ENCODE assay signal across 27 cellular contexts in the genomic region with DNA sequence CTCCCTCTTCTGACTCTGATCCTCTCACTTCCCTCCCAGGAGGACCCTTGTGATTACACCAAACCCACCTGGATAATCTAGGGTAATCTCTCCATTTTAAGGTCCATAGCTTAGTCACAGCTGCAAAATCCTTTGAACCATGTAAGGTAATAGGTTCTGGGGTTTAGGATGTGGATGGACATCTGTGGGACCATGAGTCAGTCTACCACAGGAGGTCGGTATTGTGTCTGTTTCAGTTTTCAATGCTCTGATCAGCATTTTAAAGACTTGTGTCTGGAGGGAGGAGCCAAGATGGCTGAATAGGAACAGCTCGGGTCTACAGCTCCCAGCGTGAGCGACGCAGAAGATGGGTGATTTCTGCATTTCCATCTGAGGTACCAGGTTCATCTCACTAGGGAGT.
DNase-seq lines count a peak whose midpoint lies in the region; ATAC-seq, FAIRE-seq and TF ChIP-seq lines count a peak whose summit lies in the region.
"Had no signal": no experiment of that assay in that cellular context is flagged by ENCODE, and none has a peak within 500 bp of the region (broad histone marks: within the 10 kb centered on the region; RNA-seq: fewer than 3 reads in every experiment).

No MANE protein-coding gene starts in this region.

- POLR2A ChIA-PET in HepG2 (lab: Yijun Ruan, JAX), result no interaction called here

- no peak for TF ChIP-seq CTCF in HepG2 (CRISPR knock-in tag; IDR thresholded peaks at IDR 0.05)
- no peak for TF ChIP-seq CTCF in right lobe of liver (IDR thresholded peaks at IDR 0.05)
- TF ChIP-seq CTCF in LNCaP clone FGC (IDR thresholded peaks at IDR 0.05; ENCODE audit: control insufficient read depth, extremely low read depth, insufficient read depth), result peak; percentile 46
- no peak for TF ChIP-seq CTCF in coronary artery (IDR thresholded peaks at IDR 0.05)

- H4K20me1 ChIP-seq in HepG2 (ENCODE audit: insufficient read depth, low read length), result no peaks in the 10 kb centered on the region

- FAIRE-seq in HepG2 (lab: Jason Lieb, UNC) (no peak), urothelium cell line (lab: Jason Lieb, UNC) (no peak)

- intact Hi-C loops in HepG2 (cut with micrococcal nuclease; ENCODE audit: unreplicated experiment) (no loop called here), right lobe of liver (cut with DNase I) (no loop called here)

- H3K79me2 ChIP-seq in HepG2 (ENCODE audit: insufficient read depth, low read length), result no peaks in the 10 kb centered on the region
- H3K79me2 ChIP-seq: hepatocyte had no signal

- in situ Hi-C loops in HepG2 (cut with HindIII; ENCODE audit: extremely low pct_ligation_motif_present, low pct_unique_long_range_greater_than_20kb), result no loop called here

- H3K4me2 ChIP-seq in HepG2 (ENCODE audit: low read depth, low read length), result no peak overlapping the region
- H3K4me2 ChIP-seq: hepatocyte had no signal

- no peak overlapping the region for H3K27ac ChIP-seq in HepG2 (ENCODE audit: extremely low read length, insufficient read depth, low read length)
- no peak overlapping the region for H3K27ac ChIP-seq in right lobe of liver
- H3K27ac ChIP-seq in coronary artery, result no peak overlapping the region
- H3K27ac ChIP-seq: hepatocyte, HL-60, left ventricle myocardium inferior had no signal

- DNase-seq in HepG2 (ENCODE audit: low spot score), result no peak
- no peak for DNase-seq in right lobe of liver
- no peak for DNase-seq in LNCaP clone FGC (ENCODE audit: low read depth)
- peak; percentile 33 for DNase-seq in urothelium cell line (ENCODE audit: low spot score)
- DNase-seq in coronary artery (ENCODE audit: low spot score), result no peak
- DNase-seq: activated CD4-positive, alpha-beta T cell treated with anti-CD3 and anti-CD28 coated beads, Interleukin-2, amount 50 U/mL, for 1 hour; CD4-positive, alpha-beta T cell; central memory CD4-positive, alpha-beta T cell; DMS79 treated with DMSO at 0.1 percent for 48 hours; foreskin fibroblast; KBM-7; left ventricle myocardium inferior; midbrain; NCI-H1092; NCI-H2081 treated with DMSO at 0.1 percent for 48 hours; NCI-H446 treated with DMSO at 0.1 percent for 48 hours; posterior cingulate gyrus; stimulated activated CD4-positive, alpha-beta T cell treated with anti-CD3 and anti-CD28 coated beads, Interleukin-1b, Interleukin-23, amount 100 ng/mL, for 48 hours; T-helper 1 cell had no signal

- ATAC-seq in HepG2 (peak; percentile 77), right lobe of liver (no peak), SK-N-SH treated with all-trans-retinoic acid at 6 μM for 48 hours (peak; percentile 55; the same call in 2 of the 3 replicates), GM18511 (IDR thresholded peaks at IDR 0.05; ENCODE audit: unreplicated experiment) (no peak), GM18868 (IDR thresholded peaks at IDR 0.05; ENCODE audit: unreplicated experiment) (no peak)
- ATAC-seq: natural killer cell treated with Interleukin-12 subunit alpha and Interleukin-12 subunit beta and Interleukin-15 and Interleukin-18, amount 100 ng/mL, for 72 hours; Right ventricle myocardium inferior; stimulated activated memory B cell treated with anti-CD40 and anti-IgM and Interleukin-4, amounts not matched to agents 10 μg/mL and 1 μg/mL and 100 μg/mL, for 72 hours had no signal

- TF ChIP-seq POLR2A in HepG2 (IDR thresholded peaks at IDR 0.05; ENCODE audit: insufficient read depth in 1 of 2, low read depth in 2 of 2, low read length in 2 of 2) (no peak), right lobe of liver (IDR thresholded peaks at IDR 0.05) (no peak)

- TF ChIP-seq EP300 in HepG2 (IDR thresholded peaks at IDR 0.05; ENCODE audit: low read depth in 2 of 2, low read length in 2 of 2) (no peak), HepG2 (CRISPR knock-in tag; IDR thresholded peaks at IDR 0.05; ENCODE audit: borderline replicate concordance) (no peak)

- H3K4me1 ChIP-seq in HepG2 (ENCODE audit: insufficient read depth, low read length), result no peaks in the 10 kb centered on the region
- no peaks in the 10 kb centered on the region for H3K4me1 ChIP-seq in right lobe of liver
- H3K4me1 ChIP-seq: left ventricle myocardium inferior had no signal

- H3K36me3 ChIP-seq in HepG2 (replicated peaks in 1 of 2; ENCODE audit: control insufficient read depth in 1 of 2, insufficient read depth in 2 of 2, low read length in 2 of 2) (no peaks in the 10 kb centered on the region), right lobe of liver (no peaks in the 10 kb centered on the region)
- H3K36me3 ChIP-seq: left ventricle myocardium inferior had no signal

- CTCF ChIA-PET in HepG2 (lab: Yijun Ruan, JAX; ENCODE audit: low intra/inter-chr PET ratio, low total read pairs), result no interaction called here

- H3K27me3 ChIP-seq in HepG2 (ENCODE audit: control insufficient read depth in 1 of 2, insufficient read depth in 2 of 2, low read length in 2 of 2), result 0 out of 5 replicates have a peak, but pooled peaks cover 0 to 3% of the 10 kb centered on the region in 2 experiments
- no peaks in the 10 kb centered on the region for H3K27me3 ChIP-seq in right lobe of liver
- H3K27me3 ChIP-seq: hepatocyte had no signal

- no peak overlapping the region for H3K9ac ChIP-seq in HepG2 (ENCODE audit: insufficient read depth, low read depth, low read length)

- H2AFZ ChIP-seq in HepG2 (ENCODE audit: low read length), result no peak overlapping the region
- H2AFZ ChIP-seq: hepatocyte had no signal

- no TSS peak for BruUV-seq in HepG2 (replicated peaks; lab: Mats Ljungman, UMichigan)

- WGBS in HepG2 (ENCODE audit: low lambda C conversion rate), result 0% methylated on average over 1 of the region's 5 CpGs
- whole genome bisulfite sequencing in right lobe of liver (ENCODE audit: insufficient coverage, low coverage, low lambda C conversion rate, missing lambda C conversion rate), result 80% methylated on average over 1 of the region's 5 CpGs

- H3K4me3 ChIP-seq in HepG2 (replicated peaks in 1 of 3; ENCODE audit: insufficient read depth in 1 of 3, low read depth in 2 of 3, low read length in 3 of 3) (no peak overlapping the region), right lobe of liver (no peak overlapping the region), LNCaP clone FGC (ENCODE audit: low read depth, low read length) (no peak overlapping the region), coronary artery (no peak overlapping the region)
- H3K4me3 ChIP-seq: hepatocyte, left ventricle myocardium inferior had no signal

- TF ChIP-seq RAD21 in HepG2 (CRISPR knock-in tag; IDR thresholded peaks at IDR 0.05), result no peak

- H3K9me3 ChIP-seq in HepG2 (ENCODE audit: low read length) (no peaks in the 10 kb centered on the region), right lobe of liver (no peaks in the 10 kb centered on the region)
- H3K9me3 ChIP-seq: left ventricle myocardium inferior had no signal

TF ChIP-seq in HepG2, 621 proteins besides CTCF, POLR2A, EP300 and RAD21 (continues in another document):
- TF ChIP-seq ZNF775 (CRISPR knock-in tag; IDR thresholded peaks at IDR 0.05; ENCODE audit: borderline replicate concordance), result no peak
- no peak for TF ChIP-seq NFE2 (CRISPR knock-in tag; IDR thresholded peaks at IDR 0.05)
- no peak for TF ChIP-seq ZNF430 (CRISPR knock-in tag; IDR thresholded peaks at IDR 0.05)
- no peak for TF ChIP-seq LCORL (IDR thresholded peaks at IDR 0.05)
- no peak for TF ChIP-seq LCORL (CRISPR knock-in tag; IDR thresholded peaks at IDR 0.05)
- no peak for TF ChIP-seq GFI1 (CRISPR knock-in tag; IDR thresholded peaks at IDR 0.05; ENCODE audit: borderline replicate concordance)
- no peak for TF ChIP-seq ARNT2 (CRISPR knock-in tag; IDR thresholded peaks at IDR 0.05; ENCODE audit: low read depth)
- no peak for TF ChIP-seq ZNF850 (CRISPR knock-in tag; conservative IDR thresholded peaks at IDR 0.05)
- TF ChIP-seq CC2D1A (CRISPR knock-in tag; IDR thresholded peaks at IDR 0.05), result no peak
- TF ChIP-seq JUND (CRISPR knock-in tag; IDR thresholded peaks at IDR 0.05), result no peak
- no peak for TF ChIP-seq RFX1 (IDR thresholded peaks at IDR 0.05)
- no peak for TF ChIP-seq HMG20A (CRISPR knock-in tag; IDR thresholded peaks at IDR 0.05; ENCODE audit: borderline replicate concordance)
- TF ChIP-seq ATAD3A (CRISPR knock-in tag; IDR thresholded peaks at IDR 0.05), result no peak

TF ChIP-seq in SK-N-SH treated with all-trans-retinoic acid at 6 μM for 48 hours, 23 proteins besides CTCF, POLR2A, EP300 and RAD21:
- TF ChIP-seq ZNF565 (CRISPR knock-in tag; conservative IDR thresholded peaks at IDR 0.05; ENCODE audit: low read depth), result no peak
- no peak for TF ChIP-seq ZNF70 (CRISPR knock-in tag; IDR thresholded peaks at IDR 0.05)
- TF ChIP-seq, protein P1, sequence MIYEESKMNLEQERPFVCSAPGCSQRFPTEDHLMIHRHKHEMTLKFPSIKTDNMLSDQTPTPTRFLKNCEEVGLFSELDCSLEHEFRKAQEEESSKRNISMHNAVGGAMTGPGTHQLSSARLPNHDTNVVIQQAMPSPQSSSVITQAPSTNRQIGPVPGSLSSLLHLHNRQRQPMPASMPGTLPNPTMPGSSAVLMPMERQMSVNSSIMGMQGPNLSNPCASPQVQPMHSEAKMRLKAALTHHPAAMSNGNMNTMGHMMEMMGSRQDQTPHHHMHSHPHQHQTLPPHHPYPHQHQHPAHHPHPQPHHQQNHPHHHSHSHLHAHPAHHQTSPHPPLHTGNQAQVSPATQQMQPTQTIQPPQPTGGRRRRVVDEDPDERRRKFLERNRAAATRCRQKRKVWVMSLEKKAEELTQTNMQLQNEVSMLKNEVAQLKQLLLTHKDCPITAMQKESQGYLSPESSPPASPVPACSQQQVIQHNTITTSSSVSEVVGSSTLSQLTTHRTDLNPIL (CRISPR knock-in tag; IDR thresholded peaks at IDR 0.05; ENCODE audit: low read depth), result no peak
- TF ChIP-seq, protein P2, sequence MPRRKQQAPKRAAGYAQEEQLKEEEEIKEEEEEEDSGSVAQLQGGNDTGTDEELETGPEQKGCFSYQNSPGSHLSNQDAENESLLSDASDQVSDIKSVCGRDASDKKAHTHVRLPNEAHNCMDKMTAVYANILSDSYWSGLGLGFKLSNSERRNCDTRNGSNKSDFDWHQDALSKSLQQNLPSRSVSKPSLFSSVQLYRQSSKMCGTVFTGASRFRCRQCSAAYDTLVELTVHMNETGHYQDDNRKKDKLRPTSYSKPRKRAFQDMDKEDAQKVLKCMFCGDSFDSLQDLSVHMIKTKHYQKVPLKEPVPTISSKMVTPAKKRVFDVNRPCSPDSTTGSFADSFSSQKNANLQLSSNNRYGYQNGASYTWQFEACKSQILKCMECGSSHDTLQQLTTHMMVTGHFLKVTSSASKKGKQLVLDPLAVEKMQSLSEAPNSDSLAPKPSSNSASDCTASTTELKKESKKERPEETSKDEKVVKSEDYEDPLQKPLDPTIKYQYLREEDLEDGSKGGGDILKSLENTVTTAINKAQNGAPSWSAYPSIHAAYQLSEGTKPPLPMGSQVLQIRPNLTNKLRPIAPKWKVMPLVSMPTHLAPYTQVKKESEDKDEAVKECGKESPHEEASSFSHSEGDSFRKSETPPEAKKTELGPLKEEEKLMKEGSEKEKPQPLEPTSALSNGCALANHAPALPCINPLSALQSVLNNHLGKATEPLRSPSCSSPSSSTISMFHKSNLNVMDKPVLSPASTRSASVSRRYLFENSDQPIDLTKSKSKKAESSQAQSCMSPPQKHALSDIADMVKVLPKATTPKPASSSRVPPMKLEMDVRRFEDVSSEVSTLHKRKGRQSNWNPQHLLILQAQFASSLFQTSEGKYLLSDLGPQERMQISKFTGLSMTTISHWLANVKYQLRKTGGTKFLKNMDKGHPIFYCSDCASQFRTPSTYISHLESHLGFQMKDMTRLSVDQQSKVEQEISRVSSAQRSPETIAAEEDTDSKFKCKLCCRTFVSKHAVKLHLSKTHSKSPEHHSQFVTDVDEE (CRISPR knock-in tag; IDR thresholded peaks at IDR 0.05), result no peak

Comparison
In these comparisons a context has a peak if more than half of its experiments do, and no peak if none do; other contexts are left out.
1. ATAC-seq: peak in HepG2 (single experiment) and SK-N-SH treated with all-trans-retinoic acid at 6 μM for 48 hours (single experiment); none in right lobe of liver (0 of 4), GM18511 (single experiment) and GM18868 (single experiment).